ENCODE assay signal across 29 cellular contexts in genomic region chr9:33104111-33104415, GRCh38. TPM values are rescaled to one million over a fixed set of nuclear protein-coding genes. Genes with fewer than 3 reads are reported as not detected.
DNase-seq lines count a peak whose midpoint lies in the region; ATAC-seq lines count a peak whose summit lies in the region.
"Had no signal": no experiment of that assay in that cellular context is flagged by ENCODE, and none has a peak within 500 bp of the region (broad histone marks: within the 10 kb centered on the region; RNA-seq: fewer than 3 reads in every experiment).

No MANE protein-coding gene starts in this region.

- peaks cover 0 to 7% (median 2%) of the 10 kb centered on the region in 4 donors for H3K4me1 Mint-ChIP-seq in CD4-positive, CD25-positive, alpha-beta regulatory T cell
- H3K4me1 Mint-ChIP-seq in effector memory CD8-positive, alpha-beta T cell (ENCODE audit: low read depth in 2 of 2), result peaks cover 0 to 7% of the 10 kb centered on the region in 2 donors
- H3K4me1 Mint-ChIP-seq in stimulated activated effector memory CD8-positive, alpha-beta T cell treated with anti-CD3 and anti-CD28 coated beads, Interleukin-12 subunit alpha, Interleukin-12 subunit beta, amount 100 ng/mL, for 72 hours, result peaks cover 11% of the 10 kb centered on the region
- H3K4me1 Mint-ChIP-seq in stimulated activated naive B cell treated with anti-CD40 and anti-IgM and Interleukin-4, amounts not matched to agents 10 μg/mL and 1 μg/mL and 100 μg/mL, for 72 hours, result peaks cover 19 to 34% of the 10 kb centered on the region in 2 donors

- H3K4me3 Mint-ChIP-seq in CD4-positive, CD25-positive, alpha-beta regulatory T cell, result no peak overlapping the region
- no peak overlapping the region for H3K4me3 Mint-ChIP-seq in effector memory CD8-positive, alpha-beta T cell
- no peak overlapping the region for H3K4me3 Mint-ChIP-seq in stimulated activated effector memory CD8-positive, alpha-beta T cell treated with anti-CD3 and anti-CD28 coated beads, Interleukin-12 subunit alpha, Interleukin-12 subunit beta, amount 100 ng/mL, for 72 hours
- no peak overlapping the region for H3K4me3 Mint-ChIP-seq in stimulated activated naive B cell treated with anti-CD40 and anti-IgM and Interleukin-4, amounts not matched to agents 10 μg/mL and 1 μg/mL and 100 μg/mL, for 72 hours
- H3K4me3 Mint-ChIP-seq: brain, natural killer cell had no signal

- no peaks in the 10 kb centered on the region for H3K9me3 Mint-ChIP-seq in CD4-positive, CD25-positive, alpha-beta regulatory T cell
- no peaks in the 10 kb centered on the region for H3K9me3 Mint-ChIP-seq in effector memory CD8-positive, alpha-beta T cell
- no peaks in the 10 kb centered on the region for H3K9me3 Mint-ChIP-seq in stimulated activated effector memory CD8-positive, alpha-beta T cell treated with anti-CD3 and anti-CD28 coated beads, Interleukin-12 subunit alpha, Interleukin-12 subunit beta, amount 100 ng/mL, for 72 hours
- no peaks in the 10 kb centered on the region for H3K9me3 Mint-ChIP-seq in stimulated activated naive B cell treated with anti-CD40 and anti-IgM and Interleukin-4, amounts not matched to agents 10 μg/mL and 1 μg/mL and 100 μg/mL, for 72 hours
- H3K9me3 Mint-ChIP-seq: brain, natural killer cell had no signal

- no peaks in the 10 kb centered on the region for H3K36me3 Mint-ChIP-seq in CD4-positive, CD25-positive, alpha-beta regulatory T cell
- peaks cover 49% of the 10 kb centered on the region for H3K36me3 Mint-ChIP-seq in effector memory CD8-positive, alpha-beta T cell (ENCODE audit: insufficient read depth)
- H3K36me3 Mint-ChIP-seq in stimulated activated effector memory CD8-positive, alpha-beta T cell treated with anti-CD3 and anti-CD28 coated beads, Interleukin-12 subunit alpha, Interleukin-12 subunit beta, amount 100 ng/mL, for 72 hours, result peaks cover 22% of the 10 kb centered on the region
- H3K36me3 Mint-ChIP-seq in stimulated activated naive B cell treated with anti-CD40 and anti-IgM and Interleukin-4, amounts not matched to agents 10 μg/mL and 1 μg/mL and 100 μg/mL, for 72 hours, result peaks cover 12 to 33% of the 10 kb centered on the region in 2 donors
- H3K36me3 Mint-ChIP-seq: brain, natural killer cell had no signal

- H3K4me1 ChIP-seq in CD4-positive, CD25-positive, alpha-beta regulatory T cell (ENCODE audit: control insufficient read depth, insufficient read depth, low read length, poor library complexity, severe bottlenecking), result no peaks in the 10 kb centered on the region

- no peaks in the 10 kb centered on the region for H3K27me3 ChIP-seq in CD4-positive, CD25-positive, alpha-beta regulatory T cell (ENCODE audit: control insufficient read depth, insufficient read depth, low read length)
- H3K27me3 ChIP-seq: adrenal gland, BLaER1, dorsolateral prefrontal cortex, heart right ventricle, ovary, SJCRH30 had no signal

- no peak overlapping the region for H3K27ac ChIP-seq in CD4-positive, CD25-positive, alpha-beta regulatory T cell (ENCODE audit: insufficient read depth, low read length, poor library complexity, severe bottlenecking)
- H3K27ac ChIP-seq: BLaER1, dorsolateral prefrontal cortex, lower lobe of right lung, ovary, SJCRH30 had no signal

- H3K9me3 ChIP-seq in CD4-positive, CD25-positive, alpha-beta regulatory T cell (ENCODE audit: control insufficient read depth in 2 of 2, low read length in 2 of 2), result no peaks in the 10 kb centered on the region
- H3K9me3 ChIP-seq: adrenal gland, BLaER1, heart right ventricle, lower lobe of right lung, mucosa of descending colon, ovary, SJCRH30 had no signal

- H3K27ac Mint-ChIP-seq in CD4-positive, CD25-positive, alpha-beta regulatory T cell, result peak overlapping the region in 2 of 3 donors; percentile 33 to 37
- H3K27ac Mint-ChIP-seq in effector memory CD8-positive, alpha-beta T cell, result peak overlapping the region; percentile 60 to 69
- H3K27ac Mint-ChIP-seq in stimulated activated effector memory CD8-positive, alpha-beta T cell treated with anti-CD3 and anti-CD28 coated beads, Interleukin-12 subunit alpha, Interleukin-12 subunit beta, amount 100 ng/mL, for 72 hours, result peak overlapping the region; percentile 57
- no peak overlapping the region for H3K27ac Mint-ChIP-seq in stimulated activated naive B cell treated with anti-CD40 and anti-IgM and Interleukin-4, amounts not matched to agents 10 μg/mL and 1 μg/mL and 100 μg/mL, for 72 hours

- H3K4me3 ChIP-seq in CD4-positive, CD25-positive, alpha-beta regulatory T cell (ENCODE audit: low read depth, low read length), result no peak overlapping the region
- H3K4me3 ChIP-seq: adrenal gland, BLaER1, dorsolateral prefrontal cortex, heart right ventricle, lower lobe of right lung, mucosa of descending colon, ovary, SJCRH30 had no signal

- H3K27me3 Mint-ChIP-seq in CD4-positive, CD25-positive, alpha-beta regulatory T cell, result no peaks in the 10 kb centered on the region
- H3K27me3 Mint-ChIP-seq in effector memory CD8-positive, alpha-beta T cell, result no peaks in the 10 kb centered on the region
- no peaks in the 10 kb centered on the region for H3K27me3 Mint-ChIP-seq in stimulated activated naive B cell treated with anti-CD40 and anti-IgM and Interleukin-4, amounts not matched to agents 10 μg/mL and 1 μg/mL and 100 μg/mL, for 72 hours
- H3K27me3 Mint-ChIP-seq: brain had no signal

- no peak for ATAC-seq in CD4-positive, CD25-positive, alpha-beta regulatory T cell (ENCODE audit: low read depth in 2 of 2)
- no peak for ATAC-seq in effector memory CD8-positive, alpha-beta T cell (replicated peaks)
- ATAC-seq in stimulated activated effector memory CD8-positive, alpha-beta T cell treated with anti-CD3 and anti-CD28 coated beads, Interleukin-12 subunit alpha, Interleukin-12 subunit beta, amount 100 ng/mL, for 72 hours, result no peak
- no peak for ATAC-seq in stimulated activated naive B cell treated with anti-CD40 and anti-IgM and Interleukin-4, amounts not matched to agents 10 μg/mL and 1 μg/mL and 100 μg/mL, for 72 hours (replicated peaks)
- ATAC-seq in HG02763 (IDR thresholded peaks at IDR 0.05; ENCODE audit: unreplicated experiment), result no peak
- ATAC-seq: activated CD4-positive, CD25-positive, alpha-beta regulatory T cell treated with anti-CD3 and anti-CD28 coated beads, Interleukin-2, amount 50 U/mL, for 24 hours; lower lobe of right lung; mucosa of descending colon; natural killer cell had no signal

- no peak for DNase-seq in CD4-positive, CD25-positive, alpha-beta regulatory T cell
- DNase-seq in NCI-H69 (lab: John Stamatoyannopoulos, UW) (peak; percentile 22), DMS153 (lab: John Stamatoyannopoulos, UW) (no peak)
- no peak for DNase-seq in effector memory CD8-positive, alpha-beta T cell
- DNase-seq in stimulated activated effector memory CD8-positive, alpha-beta T cell treated with anti-CD3 and anti-CD28 coated beads, Interleukin-12 subunit alpha, Interleukin-12 subunit beta, amount 100 ng/mL, for 72 hours (ENCODE audit: low spot score in 2 of 2), result no peak
- DNase-seq in stimulated activated naive B cell treated with anti-CD40 and anti-IgM and Interleukin-4, amounts not matched to agents 10 μg/mL and 1 μg/mL and 100 μg/mL, for 72 hours, result no peak
- DNase-seq: activated CD4-positive, alpha-beta T cell treated with anti-CD3 and anti-CD28 coated beads, Interleukin-2, amount 50 U/mL, for 48 hours; activated naive CD4-positive, alpha-beta T cell treated with Interleukin-2 at 50 U/mL for 16 hours; cerebellar nuclear complex; DMS79; dorsolateral prefrontal cortex; HCEC 1CT; heart right ventricle; kidney glomerular epithelial cell; lower lobe of right lung; mucosa of descending colon; natural killer cell; NCI-H2227 treated with DMSO at 0.1 percent for 48 hours; NCI-H526 treated with DMSO at 0.1 percent for 48 hours; ovary; SJCRH30; stimulated activated naive CD4-positive, alpha-beta T cell; SW 1271; T1000 had no signal

- H3K36me3 ChIP-seq in CD4-positive, CD25-positive, alpha-beta regulatory T cell (ENCODE audit: control insufficient read depth, insufficient read depth, low read length), result no peaks in the 10 kb centered on the region
- H3K36me3 ChIP-seq: adrenal gland, BLaER1, ovary, SJCRH30 had no signal

RNA-seq across cellular contexts. Expression of gene SMU1, which starts 27.6 kb away (rescaled TPM):
- total RNA-seq in CD4-positive, CD25-positive, alpha-beta regulatory T cell, result 22.7 TPM
- 10 to 100 TPM; 23.7 to 27.9 (median 24.9) TPM for polyA plus RNA-seq in CD4-positive, CD25-positive, alpha-beta regulatory T cell
